In genomic region chr2:197598450-197598849, GRCh38 we compare ENCODE assay signal across 1 cellular context.
TF ChIP-seq lines count a peak whose summit lies in the region.

No MANE protein-coding gene starts in this region.

TF ChIP-seq in H1, 55 proteins besides CTCF, POLR2A, EP300 and RAD21:
- TF ChIP-seq, protein P1, sequence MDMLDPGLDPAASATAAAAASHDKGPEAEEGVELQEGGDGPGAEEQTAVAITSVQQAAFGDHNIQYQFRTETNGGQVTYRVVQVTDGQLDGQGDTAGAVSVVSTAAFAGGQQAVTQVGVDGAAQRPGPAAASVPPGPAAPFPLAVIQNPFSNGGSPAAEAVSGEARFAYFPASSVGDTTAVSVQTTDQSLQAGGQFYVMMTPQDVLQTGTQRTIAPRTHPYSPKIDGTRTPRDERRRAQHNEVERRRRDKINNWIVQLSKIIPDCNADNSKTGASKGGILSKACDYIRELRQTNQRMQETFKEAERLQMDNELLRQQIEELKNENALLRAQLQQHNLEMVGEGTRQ (IDR thresholded peaks at IDR 0.05; ENCODE audit: low read length) = no peak
- TF ChIP-seq NANOG (IDR thresholded peaks at IDR 0.05; ENCODE audit: insufficient read depth, low read depth, low read length, poor library complexity, severe bottlenecking) = no peak
- no peak for TF ChIP-seq KDM4A (IDR thresholded peaks at IDR 0.05; ENCODE audit: low read depth, low read length, severe bottlenecking)
